11 cellular contexts compared by ENCODE assay signal in the genomic region with DNA sequence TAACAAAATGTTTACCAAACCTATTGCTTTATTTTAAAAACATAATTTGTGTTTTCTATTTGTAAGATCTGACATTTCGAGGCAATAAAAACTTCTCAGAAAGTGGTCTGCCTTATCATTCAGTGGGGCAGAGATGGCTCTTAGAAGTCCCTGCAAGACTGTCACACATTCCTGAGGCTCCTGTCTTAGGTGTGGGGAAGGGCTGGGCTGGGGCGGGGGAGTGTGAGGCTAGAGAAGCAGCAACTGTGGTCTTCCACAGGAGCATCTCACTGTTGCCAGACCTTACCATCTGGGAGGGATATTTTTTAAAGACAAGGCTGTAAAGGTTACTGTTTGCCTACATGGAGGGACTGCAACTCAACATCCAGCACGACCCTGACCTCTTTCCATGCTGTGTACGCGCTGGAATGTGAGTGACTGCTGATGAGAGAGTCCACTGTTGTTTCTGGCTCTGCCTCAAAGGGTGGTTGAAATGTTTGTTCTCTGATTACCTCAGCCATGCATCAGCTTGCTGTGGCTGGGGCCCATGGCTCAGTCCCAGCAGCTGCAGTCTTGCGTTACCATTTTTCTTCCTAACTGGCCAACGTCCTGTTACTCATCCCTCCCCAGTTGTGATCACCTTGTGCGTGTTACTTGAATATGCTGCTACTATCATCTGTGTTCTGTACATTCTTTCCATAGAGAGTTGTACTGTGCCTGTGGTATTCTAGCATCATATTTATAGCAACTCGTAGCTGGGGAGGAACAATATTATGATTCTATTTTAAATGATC. TPM values are rescaled to one million over a fixed set of nuclear protein-coding genes. Genes with fewer than 3 reads are reported as not detected.
DNase-seq lines count a peak whose midpoint lies in the region; ATAC-seq, FAIRE-seq and TF ChIP-seq lines count a peak whose summit lies in the region.
"Had no signal": no experiment of that assay in that cellular context is flagged by ENCODE, and none has a peak within 500 bp of the region (broad histone marks: within the 10 kb centered on the region; RNA-seq: fewer than 3 reads in every experiment).

No MANE protein-coding gene starts in this region.

- H2AFZ ChIP-seq in endothelial cell of umbilical vein (ENCODE audit: low read depth, low read length), result no peak overlapping the region

- FAIRE-seq in endothelial cell of umbilical vein (lab: Jason Lieb, UNC), result peak; percentile 94
- FAIRE-seq: G401.6 had no signal

- TF ChIP-seq CTCF in endothelial cell of umbilical vein (IDR thresholded peaks at IDR 0.05; ENCODE audit: extremely low read depth in 1 of 2, insufficient read depth in 1 of 2, low read depth in 1 of 2, low read length in 2 of 2) (no peak), nephron (IDR thresholded peaks at IDR 0.05; ENCODE audit: unreplicated experiment in 3 of 3) (no peak)

- peak overlapping the region; percentile 78 to 91 (median 82) for H3K27ac Mint-ChIP-seq in nephron
- H3K27ac Mint-ChIP-seq in effector memory CD8-positive, alpha-beta T cell, result peak overlapping the region in 1 of 2 donors; percentile 62

- TF ChIP-seq POLR2A in endothelial cell of umbilical vein (IDR thresholded peaks at IDR 0.05; ENCODE audit: low read depth, low read length), result no peak

- DNase-seq in AG20443 (ENCODE audit: low spot score), result peak; percentile 77
- peak; percentile 95 for DNase-seq in NCI-H226
- peak; percentile 93 for DNase-seq in endothelial cell of umbilical vein (ENCODE audit: low read depth, low spot score)
- DNase-seq in DMS153 treated with DMSO at 0.1 percent for 48 hours (lab: John Stamatoyannopoulos, UW; ENCODE audit: unreplicated experiment), result no peak
- DNase-seq in effector memory CD8-positive, alpha-beta T cell, result no peak
- no peak for DNase-seq in KG1 (lab: John Stamatoyannopoulos, UW)
- DNase-seq: retina had no signal

- no peaks in the 10 kb centered on the region for H3K79me2 ChIP-seq in endothelial cell of umbilical vein (ENCODE audit: control insufficient read depth, insufficient read depth, low read length)

- H3K27me3 Mint-ChIP-seq in nephron (ENCODE audit: low read depth), result no peaks in the 10 kb centered on the region
- no peaks in the 10 kb centered on the region for H3K27me3 Mint-ChIP-seq in effector memory CD8-positive, alpha-beta T cell
- H3K27me3 Mint-ChIP-seq: central memory CD8-positive, alpha-beta T cell had no signal

- peaks cover 12 to 18% of the 10 kb centered on the region in 2 experiments for H3K36me3 ChIP-seq in endothelial cell of umbilical vein (ENCODE audit: control insufficient read depth in 2 of 2, extremely low read depth in 1 of 2, insufficient read depth in 2 of 2, low read length in 2 of 2)

- ATAC-seq in GM19455 (IDR thresholded peaks at IDR 0.05; ENCODE audit: unreplicated experiment), result no peak
- ATAC-seq in effector memory CD8-positive, alpha-beta T cell (replicated peaks), result no peak

- H3K9me1 ChIP-seq in endothelial cell of umbilical vein (replicated peaks; ENCODE audit: control insufficient read depth, extremely low read depth, insufficient read depth, low read length), result no peaks in the 10 kb centered on the region

- CTCF ChIA-PET in endothelial cell of umbilical vein (lab: Charles Lee), result interaction anchor here (14.6 kb wide), 1 partner anchor 73 kb away, joined by 309 read pairs; a partner anchor contains a TSS

- peaks cover 49% of the 10 kb centered on the region for H3K36me3 Mint-ChIP-seq in nephron (ENCODE audit: low read depth)
- H3K36me3 Mint-ChIP-seq in effector memory CD8-positive, alpha-beta T cell (ENCODE audit: insufficient read depth), result peaks cover 41% of the 10 kb centered on the region

- H3K4me1 ChIP-seq in endothelial cell of umbilical vein (ENCODE audit: control insufficient read depth, extremely low read depth, insufficient read depth, low read length), result peaks cover 16% of the 10 kb centered on the region

- H3K4me1 Mint-ChIP-seq in nephron, result peaks cover 54% of the 10 kb centered on the region
- no peaks in the 10 kb centered on the region for H3K4me1 Mint-ChIP-seq in effector memory CD8-positive, alpha-beta T cell (ENCODE audit: low read depth in 2 of 2)
- H3K4me1 Mint-ChIP-seq: central memory CD8-positive, alpha-beta T cell had no signal

- H3K9me3 Mint-ChIP-seq in nephron, result no peaks in the 10 kb centered on the region
- H3K9me3 Mint-ChIP-seq in effector memory CD8-positive, alpha-beta T cell, result no peaks in the 10 kb centered on the region
- H3K9me3 Mint-ChIP-seq: central memory CD8-positive, alpha-beta T cell had no signal

- H3K9ac ChIP-seq in endothelial cell of umbilical vein (replicated peaks; ENCODE audit: extremely low read depth, insufficient read depth, low read length), result no peak overlapping the region

- no peak overlapping the region for H3K4me2 ChIP-seq in endothelial cell of umbilical vein (ENCODE audit: insufficient read depth, low read length)

- no peak overlapping the region for H3K4me3 ChIP-seq in endothelial cell of umbilical vein (replicated peaks in 1 of 3; ENCODE audit: insufficient read depth in 1 of 3, low read depth in 1 of 3, low read length in 3 of 3)

- POLR2A ChIA-PET in endothelial cell of umbilical vein (lab: Charles Lee), result interaction anchor here (0.9 kb wide), 1 partner anchor 11 kb away, joined by 3 read pairs; no protein-coding TSS in a partner anchor

- no peaks in the 10 kb centered on the region for H3K27me3 ChIP-seq in endothelial cell of umbilical vein (ENCODE audit: control insufficient read depth in 2 of 2, insufficient read depth in 2 of 2, low read length in 2 of 2)

- BruUV-seq in endothelial cell of umbilical vein (replicated peaks; lab: Mats Ljungman, UMichigan), result no TSS peak

- dilution Hi-C loops in endothelial cell of umbilical vein (cut with MboI; ENCODE audit: extremely low pct_ligation_motif_present, low sequenced_read_pairs), result no loop called here

- peak overlapping the region in 2 of 3 experiments; percentile 0 to 16 for H3K4me3 Mint-ChIP-seq in nephron
- H3K4me3 Mint-ChIP-seq in effector memory CD8-positive, alpha-beta T cell, result no peak overlapping the region
- H3K4me3 Mint-ChIP-seq: central memory CD8-positive, alpha-beta T cell had no signal

- intact Hi-C loops in endothelial cell of umbilical vein (cut with micrococcal nuclease), result loop anchor here (1.0 to 5.0 kb wide), 2 partner anchors 43 to 126 kb away; a partner anchor contains a TSS

- peak overlapping the region; percentile 29 for H3K27ac ChIP-seq in endothelial cell of umbilical vein (ENCODE audit: insufficient read depth, low read depth, low read length)

- no peaks in the 10 kb centered on the region for H3K9me3 ChIP-seq in endothelial cell of umbilical vein (replicated peaks; ENCODE audit: control insufficient read depth, insufficient read depth, low read length)

- H4K20me1 ChIP-seq in endothelial cell of umbilical vein (replicated peaks; ENCODE audit: control insufficient read depth, extremely low read depth, insufficient read depth, low read length), result no peaks in the 10 kb centered on the region

TF ChIP-seq in endothelial cell of umbilical vein, 7 proteins besides CTCF, POLR2A, EP300 and RAD21:
- peak; percentile 83 for TF ChIP-seq POLR2AphosphoS5 (IDR thresholded peaks at IDR 0.05; ENCODE audit: insufficient read depth, low read depth, low read length)
- peak; percentile 20 for TF ChIP-seq GATA2 (IDR thresholded peaks at IDR 0.05; ENCODE audit: insufficient read depth, insufficient read length, low read depth, low read length)
- TF ChIP-seq JUN (IDR thresholded peaks at IDR 0.05; ENCODE audit: borderline replicate concordance, insufficient read depth, insufficient read length, low read depth), result no peak
- peak; percentile 56 for TF ChIP-seq FOS (IDR thresholded peaks at IDR 0.05; ENCODE audit: borderline replicate concordance, insufficient read depth, low read length)
TF ChIP-seq in endothelial cell of umbilical vein: peak in this region for 3.

RNA-seq across cellular contexts. Expression of a gene that starts 12.4 kb away (rescaled TPM):
- 31.4 and 31.9 TPM in 2 replicates for total RNA-seq in endothelial cell of umbilical vein
- 46.0 and 49.6 TPM in 2 replicates for polyA plus RNA-seq in endothelial cell of umbilical vein
- 33.7 and 39.4 TPM in 2 replicates for polyA plus RNA-seq in endothelial cell of umbilical vein (2011; cell fraction: cytosol; rRNA removed)
- polyA plus RNA-seq in endothelial cell of umbilical vein (2011; cell fraction: nucleus; rRNA removed), result 9.6 and 9.7 TPM in 2 replicates
- polyA plus RNA-seq in endothelial cell of umbilical vein (2012), result 17.7 and 21.3 TPM in 2 replicates
- 22.1 and 24.0 TPM in 2 replicates for polyA minus RNA-seq in endothelial cell of umbilical vein
- 8.2 TPM for polyA minus RNA-seq in endothelial cell of umbilical vein (2011; cell fraction: cytosol; rRNA and poly(A)+ RNA removed)
- 3.3 and 4.0 TPM in 2 replicates for polyA minus RNA-seq in endothelial cell of umbilical vein (2011; cell fraction: nucleus; rRNA and poly(A)+ RNA removed)

RNA-seq across cellular contexts. Expression of a gene that starts 12.8 kb away (rescaled TPM):
- total RNA-seq in endothelial cell of umbilical vein, result 70.0 and 93.6 TPM in 2 replicates
- 29.3 and 33.2 TPM in 2 replicates for polyA plus RNA-seq in endothelial cell of umbilical vein
- 32.4 and 35.9 TPM in 2 replicates for polyA plus RNA-seq in endothelial cell of umbilical vein (2011; cell fraction: cytosol; rRNA removed)
- polyA plus RNA-seq in endothelial cell of umbilical vein (2011; cell fraction: nucleus; rRNA removed), result 60.3 and 67.3 TPM in 2 replicates
- polyA plus RNA-seq in endothelial cell of umbilical vein (2012), result 35.4 and 50.2 TPM in 2 replicates
- 114 TPM in 2 replicates for polyA minus RNA-seq in endothelial cell of umbilical vein
- polyA minus RNA-seq in endothelial cell of umbilical vein (2011; cell fraction: cytosol; rRNA and poly(A)+ RNA removed), result 31.9 TPM
- 152 and 270 TPM in 2 replicates for polyA minus RNA-seq in endothelial cell of umbilical vein (2011; cell fraction: nucleus; rRNA and poly(A)+ RNA removed)

Comparison
In these comparisons a context has a peak if more than half of its experiments do, and no peak if none do; other contexts are left out.
1. DNase-seq: peak in AG20443 (single experiment), NCI-H226 (single experiment) and endothelial cell of umbilical vein (single experiment); none in DMS153 treated with DMSO at 0.1 percent for 48 hours (single experiment), effector memory CD8-positive, alpha-beta T cell (0 of 3) and KG1 (single experiment).
2. H3K4me3 Mint-ChIP-seq: peak in nephron (2 of 3); none in effector memory CD8-positive, alpha-beta T cell (0 of 2).